19 cellular contexts compared by ENCODE assay signal in the genomic region with DNA sequence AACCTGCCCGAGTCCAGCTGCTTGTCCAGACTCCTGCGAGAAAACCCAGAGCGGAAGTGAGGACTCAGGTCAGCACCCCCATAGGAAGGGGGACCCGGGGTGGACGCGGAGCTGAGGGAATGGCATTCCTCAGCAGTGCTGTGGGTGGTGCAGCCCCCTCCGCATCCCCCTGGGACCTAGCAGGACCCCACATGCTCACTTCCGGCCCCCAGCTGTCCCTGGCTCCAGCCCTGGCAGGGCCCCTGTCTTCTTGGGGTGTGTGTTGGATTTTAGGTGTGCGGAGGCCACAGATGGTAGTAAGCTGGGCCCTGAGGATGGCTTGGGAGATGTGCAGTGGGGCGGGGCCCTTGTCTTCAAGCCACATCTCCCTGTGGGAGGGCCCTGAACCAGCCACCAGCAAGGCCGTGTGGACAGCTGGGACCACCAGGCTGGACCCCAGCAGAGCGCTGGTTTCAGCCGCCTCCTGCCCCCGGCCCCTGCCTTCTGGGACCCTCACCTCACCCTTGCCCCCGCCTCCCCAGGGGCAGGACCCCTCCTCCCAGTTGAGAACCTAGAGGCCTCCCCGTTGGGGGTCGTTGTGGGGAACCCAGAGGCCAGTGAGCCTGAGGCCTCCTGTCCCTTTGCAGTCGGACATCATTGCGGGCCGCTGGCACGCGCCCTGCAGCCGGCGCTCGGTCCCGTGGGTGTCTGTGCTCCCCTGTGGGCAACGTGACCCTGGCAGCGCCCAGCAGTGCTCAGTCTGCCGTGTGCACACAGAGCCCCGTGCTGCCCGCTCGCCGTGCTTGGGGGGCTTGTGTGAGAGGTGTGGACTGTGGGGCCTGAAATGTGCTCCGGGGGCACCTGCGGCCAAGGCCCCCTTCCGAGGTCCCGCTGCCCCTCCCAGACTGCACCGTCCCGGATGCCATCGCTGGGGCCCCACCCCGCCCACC. TPM values are rescaled to one million over a fixed set of nuclear protein-coding genes. Genes with fewer than 3 reads are reported as not detected.
DNase-seq lines count a peak whose midpoint lies in the region; ATAC-seq and TF ChIP-seq lines count a peak whose summit lies in the region.
"Had no signal": no experiment of that assay in that cellular context is flagged by ENCODE, and none has a peak within 500 bp of the region (broad histone marks: within the 10 kb centered on the region; RNA-seq: fewer than 3 reads in every experiment).

No MANE protein-coding gene starts in this region.

- no peaks in the 10 kb centered on the region; the same call in 1 of the 2 replicates for H3K4me1 ChIP-seq in BE2C
- H3K4me1 ChIP-seq in lower lobe of right lung, result peaks cover 14% of the 10 kb centered on the region

- H3K9me3 ChIP-seq in BE2C (no peaks in the 10 kb centered on the region), lower lobe of right lung (no peaks in the 10 kb centered on the region)

- intact Hi-C loops in CD14-positive monocyte (cut with micrococcal nuclease), result no loop called here
- intact Hi-C loops in lower lobe of right lung (cut with DNase I), result no loop called here

- DNase-seq in BE2C (peak; percentile 6), CD14-positive monocyte (ENCODE audit: low spot score) (peak; percentile 38), glutamatergic neuron (peak; percentile 22), lower lobe of right lung (peak; percentile 41), HPDE6-E6E7 (ENCODE audit: extremely low spot score) (no peak), GM20000 (ENCODE audit: low spot score) (no peak), progenitor cell of endocrine pancreas (ENCODE audit: low spot score, unreplicated experiment) (no peak)
- DNase-seq: CD4-positive, alpha-beta memory T cell; HCEC 1CT; MV-4-11; NCI-H1930; NCI-H2171 treated with DMSO at 0.1 percent for 48 hours; NCI-H446 treated with DMSO at 0.1 percent for 48 hours; NCI-H748 treated with DMSO at 0.1 percent for 48 hours; RPMI8226 had no signal

- H3K27me3 ChIP-seq in BE2C, result peaks cover 20% of the 10 kb centered on the region
- H3K27me3 ChIP-seq in lower lobe of right lung (ENCODE audit: low read depth), result peaks cover 86% of the 10 kb centered on the region

- H3K27ac Mint-ChIP-seq in CD14-positive monocyte, result no peak overlapping the region
- H3K27ac Mint-ChIP-seq in glutamatergic neuron (ENCODE audit: unreplicated experiment), result no peak overlapping the region
- H3K27ac Mint-ChIP-seq in progenitor cell of endocrine pancreas, result no peak overlapping the region
- H3K27ac Mint-ChIP-seq: B cell; CD4-positive, alpha-beta memory T cell had no signal

- no peak overlapping the region for H3K4me3 ChIP-seq in BE2C (ENCODE audit: low read depth, low read length)
- no peak overlapping the region for H3K4me3 ChIP-seq in lower lobe of right lung
- H3K4me3 ChIP-seq: K562 had no signal

- H3K36me3 ChIP-seq in BE2C, result no peaks in the 10 kb centered on the region
- no peaks in the 10 kb centered on the region for H3K36me3 ChIP-seq in lower lobe of right lung

- H3K36me3 Mint-ChIP-seq in CD14-positive monocyte, result no peaks in the 10 kb centered on the region
- H3K36me3 Mint-ChIP-seq in glutamatergic neuron (ENCODE audit: unreplicated experiment), result no peaks in the 10 kb centered on the region
- H3K36me3 Mint-ChIP-seq in progenitor cell of endocrine pancreas (ENCODE audit: insufficient read depth), result no peaks in the 10 kb centered on the region
- H3K36me3 Mint-ChIP-seq: CD4-positive, alpha-beta memory T cell had no signal

- TF ChIP-seq CTCF in BE2C (IDR thresholded peaks at IDR 0.05; ENCODE audit: low read depth, low read length) (no peak), CD14-positive monocyte (IDR thresholded peaks at IDR 0.05) (no peak), glutamatergic neuron (IDR thresholded peaks at IDR 0.05; ENCODE audit: partially characterized antibody, unreplicated experiment) (no peak), lower lobe of right lung (IDR thresholded peaks at IDR 0.05) (no peak), GM20000 (IDR thresholded peaks at IDR 0.05; ENCODE audit: extremely low read depth, missing control alignments) (no peak), progenitor cell of endocrine pancreas (IDR thresholded peaks at IDR 0.05; ENCODE audit: unreplicated experiment) (no peak)

- H3K4me3 Mint-ChIP-seq in CD14-positive monocyte, result peak overlapping the region in 1 of 2 donors; percentile 63
- H3K4me3 Mint-ChIP-seq in glutamatergic neuron (ENCODE audit: unreplicated experiment), result no peak overlapping the region
- H3K4me3 Mint-ChIP-seq in progenitor cell of endocrine pancreas (ENCODE audit: low read depth), result no peak overlapping the region
- H3K4me3 Mint-ChIP-seq: B cell; CD4-positive, alpha-beta memory T cell had no signal

- ATAC-seq in lower lobe of right lung (no peak), HG03571 (IDR thresholded peaks at IDR 0.05; ENCODE audit: unreplicated experiment) (no peak)

- peaks cover 66 to 87% (median 86%) of the 10 kb centered on the region in 3 donors for H3K27me3 Mint-ChIP-seq in CD14-positive monocyte (ENCODE audit: low read depth in 3 of 3)
- peaks cover 3% of the 10 kb centered on the region for H3K27me3 Mint-ChIP-seq in glutamatergic neuron (ENCODE audit: unreplicated experiment)
- H3K27me3 Mint-ChIP-seq in progenitor cell of endocrine pancreas, result peaks cover 39% of the 10 kb centered on the region

- H3K9me3 Mint-ChIP-seq in CD14-positive monocyte (peaks cover 0 to 13% (median 8%) of the 10 kb centered on the region in 7 donors), glutamatergic neuron (ENCODE audit: unreplicated experiment) (peaks cover 4% of the 10 kb centered on the region), progenitor cell of endocrine pancreas (ENCODE audit: low read depth) (no peaks in the 10 kb centered on the region)
- H3K9me3 Mint-ChIP-seq: CD4-positive, alpha-beta memory T cell had no signal

- no peak overlapping the region for H3K27ac ChIP-seq in lower lobe of right lung
- H3K27ac ChIP-seq: HL-60 had no signal

- H3K4me1 Mint-ChIP-seq in CD14-positive monocyte (peaks cover 19% of the 10 kb centered on the region), glutamatergic neuron (ENCODE audit: low read depth, unreplicated experiment) (peaks cover 6% of the 10 kb centered on the region), progenitor cell of endocrine pancreas (ENCODE audit: low read depth) (peaks cover 18% of the 10 kb centered on the region)

RNA-seq across cellular contexts. Expression of a gene that starts 10.8 kb away (rescaled TPM):
- 2.3 TPM for polyA plus RNA-seq in BE2C (2012; ENCODE audit: insufficient read depth, insufficient read length, low read depth)
- under 1 TPM; 0.31 to 0.42 TPM for polyA plus RNA-seq in CD14-positive monocyte
- total RNA-seq in glutamatergic neuron (ENCODE audit: unreplicated experiment) (1.1 TPM), lower lobe of right lung (1.1 TPM), progenitor cell of endocrine pancreas (1.6 and 1.7 TPM in 2 replicates)

Comparison
In these comparisons a context has a peak if more than half of its experiments do, and no peak if none do; other contexts are left out.
1. DNase-seq: peak in BE2C (single experiment), CD14-positive monocyte (single experiment), glutamatergic neuron (single experiment) and lower lobe of right lung (single experiment); none in HPDE6-E6E7 (single experiment), GM20000 (single experiment) and progenitor cell of endocrine pancreas (single experiment).